Comparison of ENCODE assay signal across 1 cellular context in the genomic region with DNA sequence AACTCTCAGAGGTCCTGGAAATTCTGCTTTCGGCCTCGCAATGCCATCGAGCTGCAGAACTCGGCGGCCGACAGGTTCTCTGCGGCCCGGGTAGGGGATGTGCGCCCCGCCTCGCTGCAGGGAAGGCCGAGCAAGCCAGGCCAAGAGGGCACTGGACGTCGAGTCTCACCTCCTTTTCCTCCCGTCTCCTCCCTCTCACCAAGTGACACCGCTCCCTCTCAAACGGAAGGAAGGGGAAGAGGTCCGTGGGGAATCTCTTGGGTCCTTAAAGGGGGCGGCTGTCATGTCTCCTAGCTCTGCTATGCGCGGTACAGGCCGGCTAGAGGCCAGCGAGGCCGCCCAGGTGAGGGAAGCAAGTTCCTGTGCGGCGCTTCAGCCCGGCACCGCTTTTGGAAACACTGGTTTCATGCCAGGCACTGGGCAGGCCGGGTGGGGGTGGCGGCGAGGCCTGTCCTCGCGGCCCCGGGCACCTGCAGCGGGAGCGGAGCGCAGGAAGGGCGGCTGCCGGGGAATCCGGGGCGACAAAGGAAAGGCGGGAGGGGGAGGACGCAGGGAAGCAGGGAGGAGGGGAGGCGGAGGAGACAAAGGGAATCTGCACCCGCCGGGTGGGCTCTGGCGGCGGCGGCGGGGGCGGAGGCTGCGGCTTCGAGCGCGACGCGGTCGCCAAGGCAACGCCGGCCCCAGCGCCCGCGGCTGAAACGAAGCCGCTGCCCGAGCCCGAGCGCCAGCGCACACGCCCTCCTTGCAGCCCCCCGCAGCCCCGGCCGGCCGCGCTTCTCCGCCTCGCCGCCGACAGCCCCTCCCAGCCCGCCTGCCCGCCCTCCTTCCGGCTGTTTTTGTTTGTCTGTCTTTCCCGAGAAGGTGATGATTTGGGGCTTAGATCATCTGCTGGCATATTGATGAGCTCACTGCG.
A peak's percentile ranks its signal among the peaks of the same experiment; 100 is the strongest.
TF ChIP-seq lines count a peak whose summit lies in the region.

No MANE protein-coding gene starts in this region.

TF ChIP-seq in H1, 55 proteins besides CTCF, POLR2A, EP300 and RAD21:
- no peak for TF ChIP-seq NANOG (IDR thresholded peaks at IDR 0.05; ENCODE audit: insufficient read depth, low read depth, low read length, poor library complexity, severe bottlenecking)
- TF ChIP-seq CEBPB (IDR thresholded peaks at IDR 0.05; ENCODE audit: low read depth, low read length), result no peak
- TF ChIP-seq, protein P1, sequence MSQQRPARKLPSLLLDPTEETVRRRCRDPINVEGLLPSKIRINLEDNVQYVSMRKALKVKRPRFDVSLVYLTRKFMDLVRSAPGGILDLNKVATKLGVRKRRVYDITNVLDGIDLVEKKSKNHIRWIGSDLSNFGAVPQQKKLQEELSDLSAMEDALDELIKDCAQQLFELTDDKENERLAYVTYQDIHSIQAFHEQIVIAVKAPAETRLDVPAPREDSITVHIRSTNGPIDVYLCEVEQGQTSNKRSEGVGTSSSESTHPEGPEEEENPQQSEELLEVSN (IDR thresholded peaks at IDR 0.05), result peak; percentile 63
- no peak for TF ChIP-seq ZNF274 (IDR thresholded peaks at IDR 0.05; ENCODE audit: borderline replicate concordance, extremely low read depth, low read length)
- no peak for TF ChIP-seq NRF1 (IDR thresholded peaks at IDR 0.05; ENCODE audit: low read depth, low read length)
- TF ChIP-seq SP1 (IDR thresholded peaks at IDR 0.05; ENCODE audit: low read depth, low read length), result 0 out of 2 replicates have a peak, but pooled peaks have one; percentile 5
- TF ChIP-seq SIN3A (conservative IDR thresholded peaks at IDR 0.05 in 1 of 2, IDR thresholded peaks at IDR 0.05 in 1 of 2; ENCODE audit: low read depth in 1 of 2, low read length in 2 of 2), result peak in 1 of 2 experiments; percentile 89; a peak in 2 of 4 replicates
- 0 out of 4 replicates have a peak, but pooled peaks of 1 of the 2 experiments have one; percentile 39 for TF ChIP-seq HDAC2 (IDR thresholded peaks at IDR 0.05; ENCODE audit: borderline replicate concordance in 1 of 2, low read depth in 2 of 2, low read length in 2 of 2)
- TF ChIP-seq, protein P2, sequence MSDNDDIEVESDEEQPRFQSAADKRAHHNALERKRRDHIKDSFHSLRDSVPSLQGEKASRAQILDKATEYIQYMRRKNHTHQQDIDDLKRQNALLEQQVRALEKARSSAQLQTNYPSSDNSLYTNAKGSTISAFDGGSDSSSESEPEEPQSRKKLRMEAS (IDR thresholded peaks at IDR 0.05), result peak; percentile 39
- TF ChIP-seq, protein P3, sequence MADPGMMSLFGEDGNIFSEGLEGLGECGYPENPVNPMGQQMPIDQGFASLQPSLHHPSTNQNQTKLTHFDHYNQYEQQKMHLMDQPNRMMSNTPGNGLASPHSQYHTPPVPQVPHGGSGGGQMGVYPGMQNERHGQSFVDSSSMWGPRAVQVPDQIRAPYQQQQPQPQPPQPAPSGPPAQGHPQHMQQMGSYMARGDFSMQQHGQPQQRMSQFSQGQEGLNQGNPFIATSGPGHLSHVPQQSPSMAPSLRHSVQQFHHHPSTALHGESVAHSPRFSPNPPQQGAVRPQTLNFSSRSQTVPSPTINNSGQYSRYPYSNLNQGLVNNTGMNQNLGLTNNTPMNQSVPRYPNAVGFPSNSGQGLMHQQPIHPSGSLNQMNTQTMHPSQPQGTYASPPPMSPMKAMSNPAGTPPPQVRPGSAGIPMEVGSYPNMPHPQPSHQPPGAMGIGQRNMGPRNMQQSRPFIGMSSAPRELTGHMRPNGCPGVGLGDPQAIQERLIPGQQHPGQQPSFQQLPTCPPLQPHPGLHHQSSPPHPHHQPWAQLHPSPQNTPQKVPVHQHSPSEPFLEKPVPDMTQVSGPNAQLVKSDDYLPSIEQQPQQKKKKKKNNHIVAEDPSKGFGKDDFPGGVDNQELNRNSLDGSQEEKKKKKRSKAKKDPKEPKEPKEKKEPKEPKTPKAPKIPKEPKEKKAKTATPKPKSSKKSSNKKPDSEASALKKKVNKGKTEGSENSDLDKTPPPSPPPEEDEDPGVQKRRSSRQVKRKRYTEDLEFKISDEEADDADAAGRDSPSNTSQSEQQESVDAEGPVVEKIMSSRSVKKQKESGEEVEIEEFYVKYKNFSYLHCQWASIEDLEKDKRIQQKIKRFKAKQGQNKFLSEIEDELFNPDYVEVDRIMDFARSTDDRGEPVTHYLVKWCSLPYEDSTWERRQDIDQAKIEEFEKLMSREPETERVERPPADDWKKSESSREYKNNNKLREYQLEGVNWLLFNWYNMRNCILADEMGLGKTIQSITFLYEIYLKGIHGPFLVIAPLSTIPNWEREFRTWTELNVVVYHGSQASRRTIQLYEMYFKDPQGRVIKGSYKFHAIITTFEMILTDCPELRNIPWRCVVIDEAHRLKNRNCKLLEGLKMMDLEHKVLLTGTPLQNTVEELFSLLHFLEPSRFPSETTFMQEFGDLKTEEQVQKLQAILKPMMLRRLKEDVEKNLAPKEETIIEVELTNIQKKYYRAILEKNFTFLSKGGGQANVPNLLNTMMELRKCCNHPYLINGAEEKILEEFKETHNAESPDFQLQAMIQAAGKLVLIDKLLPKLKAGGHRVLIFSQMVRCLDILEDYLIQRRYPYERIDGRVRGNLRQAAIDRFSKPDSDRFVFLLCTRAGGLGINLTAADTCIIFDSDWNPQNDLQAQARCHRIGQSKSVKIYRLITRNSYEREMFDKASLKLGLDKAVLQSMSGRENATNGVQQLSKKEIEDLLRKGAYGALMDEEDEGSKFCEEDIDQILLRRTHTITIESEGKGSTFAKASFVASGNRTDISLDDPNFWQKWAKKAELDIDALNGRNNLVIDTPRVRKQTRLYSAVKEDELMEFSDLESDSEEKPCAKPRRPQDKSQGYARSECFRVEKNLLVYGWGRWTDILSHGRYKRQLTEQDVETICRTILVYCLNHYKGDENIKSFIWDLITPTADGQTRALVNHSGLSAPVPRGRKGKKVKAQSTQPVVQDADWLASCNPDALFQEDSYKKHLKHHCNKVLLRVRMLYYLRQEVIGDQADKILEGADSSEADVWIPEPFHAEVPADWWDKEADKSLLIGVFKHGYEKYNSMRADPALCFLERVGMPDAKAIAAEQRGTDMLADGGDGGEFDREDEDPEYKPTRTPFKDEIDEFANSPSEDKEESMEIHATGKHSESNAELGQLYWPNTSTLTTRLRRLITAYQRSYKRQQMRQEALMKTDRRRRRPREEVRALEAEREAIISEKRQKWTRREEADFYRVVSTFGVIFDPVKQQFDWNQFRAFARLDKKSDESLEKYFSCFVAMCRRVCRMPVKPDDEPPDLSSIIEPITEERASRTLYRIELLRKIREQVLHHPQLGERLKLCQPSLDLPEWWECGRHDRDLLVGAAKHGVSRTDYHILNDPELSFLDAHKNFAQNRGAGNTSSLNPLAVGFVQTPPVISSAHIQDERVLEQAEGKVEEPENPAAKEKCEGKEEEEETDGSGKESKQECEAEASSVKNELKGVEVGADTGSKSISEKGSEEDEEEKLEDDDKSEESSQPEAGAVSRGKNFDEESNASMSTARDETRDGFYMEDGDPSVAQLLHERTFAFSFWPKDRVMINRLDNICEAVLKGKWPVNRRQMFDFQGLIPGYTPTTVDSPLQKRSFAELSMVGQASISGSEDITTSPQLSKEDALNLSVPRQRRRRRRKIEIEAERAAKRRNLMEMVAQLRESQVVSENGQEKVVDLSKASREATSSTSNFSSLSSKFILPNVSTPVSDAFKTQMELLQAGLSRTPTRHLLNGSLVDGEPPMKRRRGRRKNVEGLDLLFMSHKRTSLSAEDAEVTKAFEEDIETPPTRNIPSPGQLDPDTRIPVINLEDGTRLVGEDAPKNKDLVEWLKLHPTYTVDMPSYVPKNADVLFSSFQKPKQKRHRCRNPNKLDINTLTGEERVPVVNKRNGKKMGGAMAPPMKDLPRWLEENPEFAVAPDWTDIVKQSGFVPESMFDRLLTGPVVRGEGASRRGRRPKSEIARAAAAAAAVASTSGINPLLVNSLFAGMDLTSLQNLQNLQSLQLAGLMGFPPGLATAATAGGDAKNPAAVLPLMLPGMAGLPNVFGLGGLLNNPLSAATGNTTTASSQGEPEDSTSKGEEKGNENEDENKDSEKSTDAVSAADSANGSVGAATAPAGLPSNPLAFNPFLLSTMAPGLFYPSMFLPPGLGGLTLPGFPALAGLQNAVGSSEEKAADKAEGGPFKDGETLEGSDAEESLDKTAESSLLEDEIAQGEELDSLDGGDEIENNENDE (IDR thresholded peaks at IDR 0.05; ENCODE audit: insufficient replicate concordance, low read length), result no peak
- peak; percentile 46 for TF ChIP-seq KDM4A (IDR thresholded peaks at IDR 0.05; ENCODE audit: low read depth, low read length, severe bottlenecking)
- TF ChIP-seq TAF1 (IDR thresholded peaks at IDR 0.05; ENCODE audit: low read depth, low read length), result peak; percentile 32; the same call in 1 of the 2 replicates
- TF ChIP-seq RBBP5 (IDR thresholded peaks at IDR 0.05; ENCODE audit: borderline replicate concordance, low read depth, low read length), result peak; percentile 83; the same call in 1 of the 2 replicates
- 0 out of 2 replicates have a peak, but pooled peaks have one; percentile 16 for TF ChIP-seq PHF8 (conservative IDR thresholded peaks at IDR 0.05; ENCODE audit: low read depth, low read length)
- TF ChIP-seq ASH2L (IDR thresholded peaks at IDR 0.05; ENCODE audit: low read length), result peak; percentile 78
- no peak for TF ChIP-seq CBX8 (IDR thresholded peaks at IDR 0.05; ENCODE audit: borderline replicate concordance, low read depth, low read length)
- peak; percentile 97 for TF ChIP-seq EGR1 (IDR thresholded peaks at IDR 0.05; ENCODE audit: borderline replicate concordance, low read depth, low read length)
